10 cellular contexts compared by ENCODE assay signal in the genomic region with DNA sequence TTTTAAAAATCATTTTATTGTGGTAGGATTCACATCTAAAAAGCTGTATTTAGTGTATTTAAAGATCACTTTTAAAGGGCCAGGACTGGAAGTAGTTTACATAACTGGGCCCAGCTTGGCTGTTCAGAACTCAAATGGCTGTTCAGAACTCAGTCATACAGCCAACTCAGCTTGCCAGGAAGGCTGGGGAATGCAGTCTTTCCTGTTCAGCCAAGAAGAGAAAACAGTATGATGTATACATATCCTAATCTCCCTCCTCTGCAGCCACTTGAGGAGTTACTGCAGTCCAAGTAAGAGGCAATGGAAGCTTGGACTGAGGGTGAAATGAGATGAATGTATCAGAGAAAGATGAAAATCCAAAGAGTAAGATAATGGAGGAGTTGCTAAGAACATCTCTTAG. TPM values are rescaled to one million over a fixed set of nuclear protein-coding genes. Genes with fewer than 3 reads are reported as not detected.
DNase-seq lines count a peak whose midpoint lies in the region; ATAC-seq and TF ChIP-seq lines count a peak whose summit lies in the region.
"Had no signal": no experiment of that assay in that cellular context is flagged by ENCODE, and none has a peak within 500 bp of the region (broad histone marks: within the 10 kb centered on the region; RNA-seq: fewer than 3 reads in every experiment).

No MANE protein-coding gene starts in this region.

- DNase-seq in NCI-H2196 (lab: John Stamatoyannopoulos, UW; ENCODE audit: unreplicated experiment) (peak; percentile 36), NCI-H2196 treated with DMSO at 0.1 percent for 48 hours (lab: John Stamatoyannopoulos, UW; ENCODE audit: unreplicated experiment) (no peak), left lung (peak in 1 of 2 donors; percentile 70), uterus (no peak), NCI-H128 (lab: John Stamatoyannopoulos, UW; ENCODE audit: unreplicated experiment) (no peak), GM19238 (ENCODE audit: insufficient read length, low spot score) (no peak), NCI-H1694 (lab: John Stamatoyannopoulos, UW) (no peak)
- DNase-seq: activated effector memory CD4-positive, alpha-beta T cell treated with anti-CD3 and anti-CD28 coated beads, Interleukin-2, amount 50 U/mL, for 16 hours; effector memory CD8-positive, alpha-beta T cell had no signal

- no peak overlapping the region for H3K4me3 ChIP-seq in esophagus (ENCODE audit: low read depth in 1 of 2, low read length in 2 of 2)
- no peak overlapping the region for H3K4me3 ChIP-seq in left lung
- H3K4me3 ChIP-seq in uterus = no peak overlapping the region

- H3K27me3 ChIP-seq in esophagus (ENCODE audit: control insufficient read depth in 1 of 2, insufficient read depth in 2 of 2, low read length in 2 of 2) (no peaks in the 10 kb centered on the region), left lung (no peaks in the 10 kb centered on the region), uterus (no peaks in the 10 kb centered on the region)

- no peak for TF ChIP-seq POLR2A in uterus (IDR thresholded peaks at IDR 0.05)

- H3K27ac ChIP-seq in esophagus (ENCODE audit: low read depth in 2 of 2, low read length in 1 of 2) = peak overlapping the region; percentile 46 to 50
- H3K27ac ChIP-seq in left lung = peak overlapping the region in 1 of 2 donors; percentile 62
- H3K27ac ChIP-seq in uterus = peak overlapping the region; percentile 5 to 22

- H3K4me1 ChIP-seq in esophagus (ENCODE audit: control insufficient read depth in 2 of 2, insufficient read depth in 2 of 2, low read length in 1 of 2) (peaks cover 2 to 11% of the 10 kb centered on the region in 2 donors), left lung (peaks cover 26 to 52% of the 10 kb centered on the region in 2 donors), uterus (peaks cover 4 to 32% of the 10 kb centered on the region in 2 donors)

- H3K36me3 ChIP-seq in esophagus (ENCODE audit: control insufficient read depth in 2 of 2, insufficient read depth in 2 of 2, low read length in 1 of 2) = no peaks in the 10 kb centered on the region
- H3K36me3 ChIP-seq in left lung = peaks cover 0 to 10% of the 10 kb centered on the region in 2 donors
- no peaks in the 10 kb centered on the region for H3K36me3 ChIP-seq in uterus

- no peaks in the 10 kb centered on the region for H3K9me3 ChIP-seq in esophagus (ENCODE audit: control insufficient read depth in 2 of 2, insufficient read depth in 1 of 2, low read depth in 1 of 2, low read length in 1 of 2)
- no peaks in the 10 kb centered on the region for H3K9me3 ChIP-seq in left lung
- H3K9me3 ChIP-seq in uterus = no peaks in the 10 kb centered on the region

- TF ChIP-seq CTCF in left lung (IDR thresholded peaks at IDR 0.05) = no peak
- no peak for TF ChIP-seq CTCF in uterus (IDR thresholded peaks at IDR 0.05)

- ATAC-seq in left lung = peak; percentile 85
- ATAC-seq: effector memory CD8-positive, alpha-beta T cell had no signal

- intact Hi-C loops in left lung (cut with DNase I) = no loop called here
- intact Hi-C loops in uterus (cut with DNase I; ENCODE audit: low total_unique reads) = no loop called here

RNA-seq across cellular contexts. Expression of a gene that starts 24.6 kb away (rescaled TPM):
- polyA plus RNA-seq in esophagus = 100 to 1,000 TPM; 301 to 455 TPM
- total RNA-seq in left lung = 100 to 1,000 TPM; 504 to 551 TPM
- total RNA-seq in uterus = 100 to 1,000 TPM; 294 to 674 (median 623) TPM
